13 cellular contexts compared by ENCODE assay signal in the genomic region with DNA sequence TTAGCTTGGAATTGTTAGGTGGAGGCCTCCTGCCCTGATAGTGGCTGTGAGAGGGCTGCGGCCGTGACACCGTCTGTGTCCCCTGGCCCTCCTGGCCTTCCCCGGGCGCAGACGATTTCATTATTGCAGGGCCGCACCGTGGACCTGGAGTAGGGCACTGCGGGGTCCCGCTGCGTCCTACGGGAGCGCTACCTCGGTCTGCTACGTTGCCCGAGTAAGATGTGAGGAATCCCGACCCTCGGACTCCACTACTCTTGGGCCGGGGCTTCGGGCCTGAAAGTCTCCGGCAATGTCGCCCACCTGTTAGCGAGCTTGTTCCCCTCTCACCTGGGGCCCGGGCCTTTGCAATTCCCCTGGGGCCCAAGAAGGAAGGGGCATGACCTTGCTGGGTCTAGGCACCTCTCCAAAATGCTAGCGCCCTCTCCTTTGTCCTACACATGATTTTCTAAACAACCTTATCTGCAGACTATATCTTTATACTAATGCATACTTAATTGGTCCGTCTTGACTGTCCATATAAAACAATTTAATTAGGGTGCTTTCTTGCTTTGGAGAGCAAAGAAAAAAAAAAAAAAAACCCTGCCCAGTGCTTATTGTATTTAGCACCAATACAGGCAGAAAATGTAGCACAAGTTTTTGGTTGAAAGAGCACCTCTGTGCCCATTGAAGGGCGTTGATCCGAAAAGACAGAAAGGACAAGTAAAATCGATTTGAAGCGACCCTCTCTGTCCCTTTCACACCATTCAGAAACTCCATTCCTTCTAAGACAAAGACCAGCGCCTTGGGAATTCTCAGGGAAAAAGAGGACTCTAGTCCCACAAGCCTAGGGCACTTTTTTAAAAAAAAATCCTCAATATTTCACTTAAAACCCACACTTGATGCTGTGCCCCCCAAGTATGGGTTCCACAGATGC. TPM values are rescaled to one million over a fixed set of nuclear protein-coding genes. Genes with fewer than 3 reads are reported as not detected.
DNase-seq lines count a peak whose midpoint lies in the region; ATAC-seq and TF ChIP-seq lines count a peak whose summit lies in the region.
"Had no signal": no experiment of that assay in that cellular context is flagged by ENCODE, and none has a peak within 500 bp of the region (broad histone marks: within the 10 kb centered on the region; RNA-seq: fewer than 3 reads in every experiment).

No MANE protein-coding gene starts in this region.

- no peaks in the 10 kb centered on the region for H3K9me3 Mint-ChIP-seq in mesothelial cell of epicardium

- TF ChIP-seq CTCF in Peyer's patch (IDR thresholded peaks at IDR 0.05) (no peak), mesothelial cell of epicardium (IDR thresholded peaks at IDR 0.05; ENCODE audit: unreplicated experiment) (no peak), testis (IDR thresholded peaks at IDR 0.05) (no peak)

- H3K27me3 ChIP-seq in Peyer's patch (peaks cover 0 to 18% of the 10 kb centered on the region in 2 donors), esophagus (ENCODE audit: control insufficient read depth in 1 of 2, insufficient read depth in 2 of 2, low read length in 2 of 2) (peaks cover 0 to 14% of the 10 kb centered on the region in 2 donors), testis (no peaks in the 10 kb centered on the region)
- H3K27me3 ChIP-seq: SJSA1 had no signal

- intact Hi-C loops in testis (cut with DNase I; ENCODE audit: low total_unique reads) (no loop called here), head of caudate nucleus (cut with DNase I) (no loop called here)

- H3K36me3 Mint-ChIP-seq in mesothelial cell of epicardium, result no peaks in the 10 kb centered on the region

- H3K9me3 ChIP-seq in Peyer's patch (peaks cover 0 to 7% (median 0%) of the 10 kb centered on the region in 4 donors), esophagus (ENCODE audit: control insufficient read depth in 2 of 2, insufficient read depth in 1 of 2, low read depth in 1 of 2, low read length in 1 of 2) (peaks cover 0 to 2% of the 10 kb centered on the region in 2 donors), testis (no peaks in the 10 kb centered on the region)
- H3K9me3 ChIP-seq: SJSA1 had no signal

- peak overlapping the region; percentile 96 for H3K4me3 Mint-ChIP-seq in mesothelial cell of epicardium

- H3K4me1 ChIP-seq in Peyer's patch (peaks cover 0 to 6% (median 0%) of the 10 kb centered on the region in 4 donors), esophagus (ENCODE audit: control insufficient read depth in 2 of 2, insufficient read depth in 2 of 2, low read length in 1 of 2) (peaks cover 0 to 10% of the 10 kb centered on the region in 2 donors), testis (no peaks in the 10 kb centered on the region)

- ATAC-seq in HG03432 (IDR thresholded peaks at IDR 0.05; ENCODE audit: unreplicated experiment) (no peak), GM18873 (IDR thresholded peaks at IDR 0.05; ENCODE audit: low FRiP score, unreplicated experiment) (no peak)

- H3K4me1 Mint-ChIP-seq in mesothelial cell of epicardium, result peaks cover 63% of the 10 kb centered on the region

- H3K4me3 ChIP-seq in Peyer's patch (peak overlapping the region in 2 of 4 donors; percentile 24 to 44), esophagus (ENCODE audit: low read depth in 1 of 2, low read length in 2 of 2) (peak overlapping the region in 1 of 2 donors; percentile 10), testis (peak overlapping the region; percentile 49 to 64)
- H3K4me3 ChIP-seq: SJSA1 had no signal

- H3K27ac Mint-ChIP-seq in mesothelial cell of epicardium, result peak overlapping the region; percentile 99

- TF ChIP-seq POLR2A in Peyer's patch (IDR thresholded peaks at IDR 0.05) (no peak), testis (IDR thresholded peaks at IDR 0.05) (no peak)

- 58 to 67% methylated on average over 31 of the region's 31 CpGs for WGBS in esophagus, 2 donors
- 11 to 17% methylated on average over 25 to 31 of the region's 31 CpGs for WGBS in testis, 2 donors

- H3K27ac ChIP-seq in Peyer's patch (peak overlapping the region; percentile 64 to 87 (median 80)), esophagus (ENCODE audit: low read depth in 2 of 2, low read length in 1 of 2) (peak overlapping the region; percentile 86 to 91), testis (peak overlapping the region; percentile 91 to 93)
- H3K27ac ChIP-seq: SJSA1 had no signal

- DNase-seq in Peyer's patch (no peak), mesothelial cell of epicardium (ENCODE audit: low spot score in 2 of 2, unreplicated experiment in 2 of 2) (no peak), testis (no peak), head of caudate nucleus (no peak), KBM-7 (no peak)
- DNase-seq: activated CD4-positive, alpha-beta T cell treated with anti-CD3 and anti-CD28 coated beads for 1 hour; activated gamma-delta T cell; DMS79 treated with DMSO at 0.1 percent for 48 hours; NCI-H2227 treated with DMSO at 0.1 percent for 48 hours had no signal

- no peaks in the 10 kb centered on the region for H3K27me3 Mint-ChIP-seq in mesothelial cell of epicardium (ENCODE audit: low read depth)

- H3K36me3 ChIP-seq in Peyer's patch (no peaks in the 10 kb centered on the region), esophagus (ENCODE audit: control insufficient read depth in 2 of 2, insufficient read depth in 2 of 2, low read length in 1 of 2) (no peaks in the 10 kb centered on the region), testis (ENCODE audit: low read depth, missing control alignments) (no peaks in the 10 kb centered on the region)
- H3K36me3 ChIP-seq: SJSA1 had no signal

- in situ Hi-C loops in KBM-7 (cut with MboI; ENCODE audit: low pct_unique_long_range_greater_than_20kb, low sequenced_read_pairs), result no loop called here

RNA-seq across cellular contexts. Expression of gene NR2F2, which starts 7.0 kb away (rescaled TPM):
- 10 to 100 TPM in 3 of 4 donors, 1 to 10 TPM in 1; 7.9 to 20.9 (median 15.3) TPM for total RNA-seq in Peyer's patch
- polyA plus RNA-seq in esophagus, result 1 to 10 TPM; 5.0 to 9.3 TPM
- 126 to 134 TPM (median 128 TPM) in 3 replicates for total RNA-seq in mesothelial cell of epicardium
- 10 to 100 TPM; 31.2 to 38.2 TPM for total RNA-seq in testis
- 42.9 TPM for polyA plus RNA-seq in testis (ENCODE audit: insufficient read depth, low read depth, low replicate concordance)
